In the genomic region with DNA sequence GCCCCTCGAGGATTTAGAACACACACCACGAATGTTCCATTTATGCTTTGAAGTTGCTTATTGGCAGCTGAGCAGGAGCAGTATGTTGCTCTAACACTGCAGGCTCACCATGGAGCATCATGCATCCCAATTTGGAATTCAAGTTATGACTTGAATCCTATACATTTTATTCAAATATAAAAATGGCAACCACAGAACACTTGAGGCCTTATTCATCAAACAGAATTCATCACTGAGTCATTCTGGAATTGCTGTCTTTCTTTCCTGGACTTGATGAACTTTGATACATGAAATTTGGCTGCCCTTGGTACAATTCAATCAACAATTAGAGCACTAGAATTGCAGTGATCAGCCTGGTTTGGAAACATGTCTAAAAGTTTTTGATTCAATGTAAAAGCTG, we compare ENCODE assay signal across 14 cellular contexts. TPM values are rescaled to one million over a fixed set of nuclear protein-coding genes. Genes with fewer than 3 reads are reported as not detected.
DNase-seq lines count a peak whose midpoint lies in the region; ATAC-seq, FAIRE-seq and TF ChIP-seq lines count a peak whose summit lies in the region.
"Had no signal": no experiment of that assay in that cellular context is flagged by ENCODE, and none has a peak within 500 bp of the region (broad histone marks: within the 10 kb centered on the region; RNA-seq: fewer than 3 reads in every experiment).

No MANE protein-coding gene starts in this region.

- FAIRE-seq in HTR-8/SVneo (lab: Jason Lieb, UNC) = peak; percentile 90
- FAIRE-seq: pancreas had no signal

- H3K79me2 ChIP-seq in ACC112 (ENCODE audit: control insufficient read depth, insufficient read depth, low read length, unreplicated experiment) = peaks cover 75% of the 10 kb centered on the region

- TF ChIP-seq CTCF in mucosa of descending colon (IDR thresholded peaks at IDR 0.05) = no peak

- peak overlapping the region; percentile 97 for H3K27ac ChIP-seq in ACC112 (ENCODE audit: low read depth, low read length)
- H3K27ac ChIP-seq: pancreas had no signal

- ATAC-seq in GM18873 (IDR thresholded peaks at IDR 0.05; ENCODE audit: low FRiP score, unreplicated experiment) = no peak
- ATAC-seq in mucosa of descending colon = no peak
- ATAC-seq: pancreas; stimulated activated effector memory CD8-positive, alpha-beta T cell treated with anti-CD3 and anti-CD28 coated beads, Interleukin-12 subunit alpha, Interleukin-12 subunit beta, amount 100 ng/mL, for 72 hours had no signal

- H3K4me3 ChIP-seq in ACC112 (ENCODE audit: low read depth, low read length) (no peak overlapping the region), mucosa of descending colon (no peak overlapping the region)
- H3K4me3 ChIP-seq: pancreas had no signal

- H3K4me1 ChIP-seq in ACC112 (ENCODE audit: control insufficient read depth, insufficient read depth, low read length, unreplicated experiment) (peaks cover 93% of the 10 kb centered on the region), mucosa of descending colon (ENCODE audit: low read depth) (no peaks in the 10 kb centered on the region)

- no peak for DNase-seq in HTR-8/SVneo (ENCODE audit: insufficient read length, low spot score)
- peak; percentile 74 for DNase-seq in astrocyte of the hippocampus (ENCODE audit: low read depth, low spot score)
- DNase-seq in foreskin melanocyte = peak; percentile 77
- DNase-seq in activated CD4-positive, CD25-positive, alpha-beta regulatory T cell (lab: John Stamatoyannopoulos, UW) = no peak
- no peak for DNase-seq in NCI-H69 (lab: John Stamatoyannopoulos, UW)
- DNase-seq in mucosa of descending colon = no peak
- DNase-seq: activated T-cell treated with anti-CD3 and anti-CD28 coated beads, Interleukin-2, amount 50 U/mL, for 1 hour; DMS79 treated with DMSO at 0.1 percent for 48 hours; effector memory CD4-positive, alpha-beta T cell; H7; pancreas had no signal

- no peak overlapping the region for H2AFZ ChIP-seq in ACC112 (ENCODE audit: low read length, unreplicated experiment)

- H3K36me3 ChIP-seq in ACC112 (ENCODE audit: insufficient read depth, low read length) (peaks cover 46% of the 10 kb centered on the region), mucosa of descending colon (ENCODE audit: low read depth) (no peaks in the 10 kb centered on the region)
- H3K36me3 ChIP-seq: pancreas had no signal

- intact Hi-C loops in mucosa of descending colon (cut with DNase I, micrococcal nuclease) = no loop called here

- no peaks in the 10 kb centered on the region for H3K27me3 ChIP-seq in ACC112 (ENCODE audit: insufficient read depth, low read length)
- H3K27me3 ChIP-seq: pancreas had no signal

- no peaks in the 10 kb centered on the region for H3K9me3 ChIP-seq in mucosa of descending colon
- H3K9me3 ChIP-seq: pancreas had no signal

RNA-seq across cellular contexts. Expression of a gene that starts 24.5 kb away (rescaled TPM):
- under 1 TPM in 1 of 3 donors, not detected in 2; 0.73 TPM for total RNA-seq in mucosa of descending colon
- total RNA-seq: H7, pancreas had no signal

Comparison
In these comparisons a context has a peak if more than half of its experiments do, and no peak if none do; other contexts are left out.
1. DNase-seq: peak in astrocyte of the hippocampus (single experiment) and foreskin melanocyte (single experiment); none in HTR-8/SVneo (single experiment), activated CD4-positive, CD25-positive, alpha-beta regulatory T cell (0 of 4), NCI-H69 (single experiment) and mucosa of descending colon (0 of 3).